1 cellular context compared by ENCODE assay signal in genomic region chr16:63978240-63978639, GRCh38.
TF ChIP-seq lines count a peak whose summit lies in the region.

No MANE protein-coding gene starts in this region.

TF ChIP-seq in H1, 55 proteins besides CTCF, POLR2A, EP300 and RAD21 (continued from another document):
- TF ChIP-seq, protein P1, sequence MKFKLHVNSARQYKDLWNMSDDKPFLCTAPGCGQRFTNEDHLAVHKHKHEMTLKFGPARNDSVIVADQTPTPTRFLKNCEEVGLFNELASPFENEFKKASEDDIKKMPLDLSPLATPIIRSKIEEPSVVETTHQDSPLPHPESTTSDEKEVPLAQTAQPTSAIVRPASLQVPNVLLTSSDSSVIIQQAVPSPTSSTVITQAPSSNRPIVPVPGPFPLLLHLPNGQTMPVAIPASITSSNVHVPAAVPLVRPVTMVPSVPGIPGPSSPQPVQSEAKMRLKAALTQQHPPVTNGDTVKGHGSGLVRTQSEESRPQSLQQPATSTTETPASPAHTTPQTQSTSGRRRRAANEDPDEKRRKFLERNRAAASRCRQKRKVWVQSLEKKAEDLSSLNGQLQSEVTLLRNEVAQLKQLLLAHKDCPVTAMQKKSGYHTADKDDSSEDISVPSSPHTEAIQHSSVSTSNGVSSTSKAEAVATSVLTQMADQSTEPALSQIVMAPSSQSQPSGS (IDR thresholded peaks at IDR 0.05; ENCODE audit: low read length) = no peak
- no peak for TF ChIP-seq SRF (IDR thresholded peaks at IDR 0.05; ENCODE audit: low read depth, low read length)
- TF ChIP-seq CHD1 (IDR thresholded peaks at IDR 0.05; ENCODE audit: low read depth, low read length) = no peak
- 0 out of 4 replicates have a peak, but pooled peaks of 1 of the 2 experiments have one; percentile 50 for TF ChIP-seq HDAC2 (IDR thresholded peaks at IDR 0.05; ENCODE audit: borderline replicate concordance in 1 of 2, low read depth in 2 of 2, low read length in 2 of 2)
- TF ChIP-seq GABPA (IDR thresholded peaks at IDR 0.05; ENCODE audit: borderline replicate concordance, insufficient read depth, low read length) = no peak
- no peak for TF ChIP-seq MAFK (IDR thresholded peaks at IDR 0.05; ENCODE audit: low read depth, low read length)
- TF ChIP-seq POU5F1 (IDR thresholded peaks at IDR 0.05; ENCODE audit: low read depth, low read length) = 0 out of 2 replicates have a peak, but pooled peaks have one; percentile 24
- TF ChIP-seq, protein P2, sequence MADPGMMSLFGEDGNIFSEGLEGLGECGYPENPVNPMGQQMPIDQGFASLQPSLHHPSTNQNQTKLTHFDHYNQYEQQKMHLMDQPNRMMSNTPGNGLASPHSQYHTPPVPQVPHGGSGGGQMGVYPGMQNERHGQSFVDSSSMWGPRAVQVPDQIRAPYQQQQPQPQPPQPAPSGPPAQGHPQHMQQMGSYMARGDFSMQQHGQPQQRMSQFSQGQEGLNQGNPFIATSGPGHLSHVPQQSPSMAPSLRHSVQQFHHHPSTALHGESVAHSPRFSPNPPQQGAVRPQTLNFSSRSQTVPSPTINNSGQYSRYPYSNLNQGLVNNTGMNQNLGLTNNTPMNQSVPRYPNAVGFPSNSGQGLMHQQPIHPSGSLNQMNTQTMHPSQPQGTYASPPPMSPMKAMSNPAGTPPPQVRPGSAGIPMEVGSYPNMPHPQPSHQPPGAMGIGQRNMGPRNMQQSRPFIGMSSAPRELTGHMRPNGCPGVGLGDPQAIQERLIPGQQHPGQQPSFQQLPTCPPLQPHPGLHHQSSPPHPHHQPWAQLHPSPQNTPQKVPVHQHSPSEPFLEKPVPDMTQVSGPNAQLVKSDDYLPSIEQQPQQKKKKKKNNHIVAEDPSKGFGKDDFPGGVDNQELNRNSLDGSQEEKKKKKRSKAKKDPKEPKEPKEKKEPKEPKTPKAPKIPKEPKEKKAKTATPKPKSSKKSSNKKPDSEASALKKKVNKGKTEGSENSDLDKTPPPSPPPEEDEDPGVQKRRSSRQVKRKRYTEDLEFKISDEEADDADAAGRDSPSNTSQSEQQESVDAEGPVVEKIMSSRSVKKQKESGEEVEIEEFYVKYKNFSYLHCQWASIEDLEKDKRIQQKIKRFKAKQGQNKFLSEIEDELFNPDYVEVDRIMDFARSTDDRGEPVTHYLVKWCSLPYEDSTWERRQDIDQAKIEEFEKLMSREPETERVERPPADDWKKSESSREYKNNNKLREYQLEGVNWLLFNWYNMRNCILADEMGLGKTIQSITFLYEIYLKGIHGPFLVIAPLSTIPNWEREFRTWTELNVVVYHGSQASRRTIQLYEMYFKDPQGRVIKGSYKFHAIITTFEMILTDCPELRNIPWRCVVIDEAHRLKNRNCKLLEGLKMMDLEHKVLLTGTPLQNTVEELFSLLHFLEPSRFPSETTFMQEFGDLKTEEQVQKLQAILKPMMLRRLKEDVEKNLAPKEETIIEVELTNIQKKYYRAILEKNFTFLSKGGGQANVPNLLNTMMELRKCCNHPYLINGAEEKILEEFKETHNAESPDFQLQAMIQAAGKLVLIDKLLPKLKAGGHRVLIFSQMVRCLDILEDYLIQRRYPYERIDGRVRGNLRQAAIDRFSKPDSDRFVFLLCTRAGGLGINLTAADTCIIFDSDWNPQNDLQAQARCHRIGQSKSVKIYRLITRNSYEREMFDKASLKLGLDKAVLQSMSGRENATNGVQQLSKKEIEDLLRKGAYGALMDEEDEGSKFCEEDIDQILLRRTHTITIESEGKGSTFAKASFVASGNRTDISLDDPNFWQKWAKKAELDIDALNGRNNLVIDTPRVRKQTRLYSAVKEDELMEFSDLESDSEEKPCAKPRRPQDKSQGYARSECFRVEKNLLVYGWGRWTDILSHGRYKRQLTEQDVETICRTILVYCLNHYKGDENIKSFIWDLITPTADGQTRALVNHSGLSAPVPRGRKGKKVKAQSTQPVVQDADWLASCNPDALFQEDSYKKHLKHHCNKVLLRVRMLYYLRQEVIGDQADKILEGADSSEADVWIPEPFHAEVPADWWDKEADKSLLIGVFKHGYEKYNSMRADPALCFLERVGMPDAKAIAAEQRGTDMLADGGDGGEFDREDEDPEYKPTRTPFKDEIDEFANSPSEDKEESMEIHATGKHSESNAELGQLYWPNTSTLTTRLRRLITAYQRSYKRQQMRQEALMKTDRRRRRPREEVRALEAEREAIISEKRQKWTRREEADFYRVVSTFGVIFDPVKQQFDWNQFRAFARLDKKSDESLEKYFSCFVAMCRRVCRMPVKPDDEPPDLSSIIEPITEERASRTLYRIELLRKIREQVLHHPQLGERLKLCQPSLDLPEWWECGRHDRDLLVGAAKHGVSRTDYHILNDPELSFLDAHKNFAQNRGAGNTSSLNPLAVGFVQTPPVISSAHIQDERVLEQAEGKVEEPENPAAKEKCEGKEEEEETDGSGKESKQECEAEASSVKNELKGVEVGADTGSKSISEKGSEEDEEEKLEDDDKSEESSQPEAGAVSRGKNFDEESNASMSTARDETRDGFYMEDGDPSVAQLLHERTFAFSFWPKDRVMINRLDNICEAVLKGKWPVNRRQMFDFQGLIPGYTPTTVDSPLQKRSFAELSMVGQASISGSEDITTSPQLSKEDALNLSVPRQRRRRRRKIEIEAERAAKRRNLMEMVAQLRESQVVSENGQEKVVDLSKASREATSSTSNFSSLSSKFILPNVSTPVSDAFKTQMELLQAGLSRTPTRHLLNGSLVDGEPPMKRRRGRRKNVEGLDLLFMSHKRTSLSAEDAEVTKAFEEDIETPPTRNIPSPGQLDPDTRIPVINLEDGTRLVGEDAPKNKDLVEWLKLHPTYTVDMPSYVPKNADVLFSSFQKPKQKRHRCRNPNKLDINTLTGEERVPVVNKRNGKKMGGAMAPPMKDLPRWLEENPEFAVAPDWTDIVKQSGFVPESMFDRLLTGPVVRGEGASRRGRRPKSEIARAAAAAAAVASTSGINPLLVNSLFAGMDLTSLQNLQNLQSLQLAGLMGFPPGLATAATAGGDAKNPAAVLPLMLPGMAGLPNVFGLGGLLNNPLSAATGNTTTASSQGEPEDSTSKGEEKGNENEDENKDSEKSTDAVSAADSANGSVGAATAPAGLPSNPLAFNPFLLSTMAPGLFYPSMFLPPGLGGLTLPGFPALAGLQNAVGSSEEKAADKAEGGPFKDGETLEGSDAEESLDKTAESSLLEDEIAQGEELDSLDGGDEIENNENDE (IDR thresholded peaks at IDR 0.05; ENCODE audit: insufficient replicate concordance, low read length) = peak; percentile 82
- TF ChIP-seq CBX8 (IDR thresholded peaks at IDR 0.05; ENCODE audit: borderline replicate concordance, low read depth, low read length) = no peak
